Comparison of ENCODE assay signal across 10 cellular contexts in genomic region chr2:215856080-215856479, GRCh38.
"Had no signal": no experiment of that assay in that cellular context is flagged by ENCODE, and none has a peak within 500 bp of the region (broad histone marks: within the 10 kb centered on the region; RNA-seq: fewer than 3 reads in every experiment).

No MANE protein-coding gene starts in this region.

- H3K9me3 ChIP-seq: HAP-1 had no signal

- H3K4me1 ChIP-seq: HAP-1 had no signal

- ATAC-seq: HCT116 had no signal

- FAIRE-seq: H1, H54 had no signal

- H3K36me3 ChIP-seq: HAP-1 had no signal

- H3K27ac ChIP-seq: GM23248 had no signal

- H3K4me3 ChIP-seq: GM23248, HAP-1 had no signal

- H3K27ac Mint-ChIP-seq: H9, HFFc6 had no signal

- H3K4me3 Mint-ChIP-seq: H9, HFFc6 had no signal

- H2AFZ ChIP-seq: GM23248 had no signal

- H3K9ac ChIP-seq: GM23248 had no signal

- DNase-seq: GM23248, GOT3, H7, H9, HCEC 1CT, HFFc6 had no signal
